In the genomic region with DNA sequence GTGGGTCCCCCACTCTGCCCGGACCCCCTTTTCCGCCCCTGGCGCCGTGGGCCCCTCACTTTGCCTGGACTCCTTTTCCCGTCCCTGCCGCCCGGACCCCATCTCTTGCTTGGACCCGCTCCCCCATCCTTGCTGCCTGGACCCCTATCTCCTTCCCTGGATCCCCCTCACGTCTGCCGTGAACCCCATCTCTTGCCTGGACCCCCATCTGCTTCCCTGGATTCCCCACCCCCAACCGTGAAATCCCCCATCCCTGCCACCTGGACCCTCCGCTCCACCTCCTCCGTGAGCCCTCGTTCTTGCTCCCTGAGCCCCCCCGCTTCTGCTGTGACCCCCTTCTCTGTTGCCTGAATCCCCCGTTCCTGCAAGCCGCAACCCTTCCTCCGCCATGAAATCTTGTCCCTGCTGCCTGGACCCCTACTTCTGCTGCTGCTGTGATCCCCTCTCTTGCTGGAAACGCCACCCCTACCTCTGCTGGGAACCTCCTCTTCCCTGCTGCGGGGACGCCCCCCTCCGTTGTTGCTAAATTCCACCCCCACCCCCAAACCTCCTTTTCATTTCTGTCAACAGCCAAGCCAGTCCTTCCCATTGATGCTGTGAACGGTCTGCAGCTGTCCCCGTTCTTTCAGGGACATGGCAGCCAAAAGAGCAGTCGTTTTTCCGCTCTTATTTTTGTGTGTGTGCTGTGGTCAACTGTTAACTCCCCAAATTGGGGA, we compare ENCODE assay signal across 2 cellular contexts.
TF ChIP-seq lines count a peak whose summit lies in the region.

No MANE protein-coding gene starts in this region.

TF ChIP-seq in GM23338, 12 proteins besides CTCF, POLR2A, EP300 and RAD21:
- TF ChIP-seq, protein P1, sequence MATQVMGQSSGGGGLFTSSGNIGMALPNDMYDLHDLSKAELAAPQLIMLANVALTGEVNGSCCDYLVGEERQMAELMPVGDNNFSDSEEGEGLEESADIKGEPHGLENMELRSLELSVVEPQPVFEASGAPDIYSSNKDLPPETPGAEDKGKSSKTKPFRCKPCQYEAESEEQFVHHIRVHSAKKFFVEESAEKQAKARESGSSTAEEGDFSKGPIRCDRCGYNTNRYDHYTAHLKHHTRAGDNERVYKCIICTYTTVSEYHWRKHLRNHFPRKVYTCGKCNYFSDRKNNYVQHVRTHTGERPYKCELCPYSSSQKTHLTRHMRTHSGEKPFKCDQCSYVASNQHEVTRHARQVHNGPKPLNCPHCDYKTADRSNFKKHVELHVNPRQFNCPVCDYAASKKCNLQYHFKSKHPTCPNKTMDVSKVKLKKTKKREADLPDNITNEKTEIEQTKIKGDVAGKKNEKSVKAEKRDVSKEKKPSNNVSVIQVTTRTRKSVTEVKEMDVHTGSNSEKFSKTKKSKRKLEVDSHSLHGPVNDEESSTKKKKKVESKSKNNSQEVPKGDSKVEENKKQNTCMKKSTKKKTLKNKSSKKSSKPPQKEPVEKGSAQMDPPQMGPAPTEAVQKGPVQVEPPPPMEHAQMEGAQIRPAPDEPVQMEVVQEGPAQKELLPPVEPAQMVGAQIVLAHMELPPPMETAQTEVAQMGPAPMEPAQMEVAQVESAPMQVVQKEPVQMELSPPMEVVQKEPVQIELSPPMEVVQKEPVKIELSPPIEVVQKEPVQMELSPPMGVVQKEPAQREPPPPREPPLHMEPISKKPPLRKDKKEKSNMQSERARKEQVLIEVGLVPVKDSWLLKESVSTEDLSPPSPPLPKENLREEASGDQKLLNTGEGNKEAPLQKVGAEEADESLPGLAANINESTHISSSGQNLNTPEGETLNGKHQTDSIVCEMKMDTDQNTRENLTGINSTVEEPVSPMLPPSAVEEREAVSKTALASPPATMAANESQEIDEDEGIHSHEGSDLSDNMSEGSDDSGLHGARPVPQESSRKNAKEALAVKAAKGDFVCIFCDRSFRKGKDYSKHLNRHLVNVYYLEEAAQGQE (IDR thresholded peaks at IDR 0.05; ENCODE audit: unreplicated experiment), result no peak
- TF ChIP-seq, protein P2, sequence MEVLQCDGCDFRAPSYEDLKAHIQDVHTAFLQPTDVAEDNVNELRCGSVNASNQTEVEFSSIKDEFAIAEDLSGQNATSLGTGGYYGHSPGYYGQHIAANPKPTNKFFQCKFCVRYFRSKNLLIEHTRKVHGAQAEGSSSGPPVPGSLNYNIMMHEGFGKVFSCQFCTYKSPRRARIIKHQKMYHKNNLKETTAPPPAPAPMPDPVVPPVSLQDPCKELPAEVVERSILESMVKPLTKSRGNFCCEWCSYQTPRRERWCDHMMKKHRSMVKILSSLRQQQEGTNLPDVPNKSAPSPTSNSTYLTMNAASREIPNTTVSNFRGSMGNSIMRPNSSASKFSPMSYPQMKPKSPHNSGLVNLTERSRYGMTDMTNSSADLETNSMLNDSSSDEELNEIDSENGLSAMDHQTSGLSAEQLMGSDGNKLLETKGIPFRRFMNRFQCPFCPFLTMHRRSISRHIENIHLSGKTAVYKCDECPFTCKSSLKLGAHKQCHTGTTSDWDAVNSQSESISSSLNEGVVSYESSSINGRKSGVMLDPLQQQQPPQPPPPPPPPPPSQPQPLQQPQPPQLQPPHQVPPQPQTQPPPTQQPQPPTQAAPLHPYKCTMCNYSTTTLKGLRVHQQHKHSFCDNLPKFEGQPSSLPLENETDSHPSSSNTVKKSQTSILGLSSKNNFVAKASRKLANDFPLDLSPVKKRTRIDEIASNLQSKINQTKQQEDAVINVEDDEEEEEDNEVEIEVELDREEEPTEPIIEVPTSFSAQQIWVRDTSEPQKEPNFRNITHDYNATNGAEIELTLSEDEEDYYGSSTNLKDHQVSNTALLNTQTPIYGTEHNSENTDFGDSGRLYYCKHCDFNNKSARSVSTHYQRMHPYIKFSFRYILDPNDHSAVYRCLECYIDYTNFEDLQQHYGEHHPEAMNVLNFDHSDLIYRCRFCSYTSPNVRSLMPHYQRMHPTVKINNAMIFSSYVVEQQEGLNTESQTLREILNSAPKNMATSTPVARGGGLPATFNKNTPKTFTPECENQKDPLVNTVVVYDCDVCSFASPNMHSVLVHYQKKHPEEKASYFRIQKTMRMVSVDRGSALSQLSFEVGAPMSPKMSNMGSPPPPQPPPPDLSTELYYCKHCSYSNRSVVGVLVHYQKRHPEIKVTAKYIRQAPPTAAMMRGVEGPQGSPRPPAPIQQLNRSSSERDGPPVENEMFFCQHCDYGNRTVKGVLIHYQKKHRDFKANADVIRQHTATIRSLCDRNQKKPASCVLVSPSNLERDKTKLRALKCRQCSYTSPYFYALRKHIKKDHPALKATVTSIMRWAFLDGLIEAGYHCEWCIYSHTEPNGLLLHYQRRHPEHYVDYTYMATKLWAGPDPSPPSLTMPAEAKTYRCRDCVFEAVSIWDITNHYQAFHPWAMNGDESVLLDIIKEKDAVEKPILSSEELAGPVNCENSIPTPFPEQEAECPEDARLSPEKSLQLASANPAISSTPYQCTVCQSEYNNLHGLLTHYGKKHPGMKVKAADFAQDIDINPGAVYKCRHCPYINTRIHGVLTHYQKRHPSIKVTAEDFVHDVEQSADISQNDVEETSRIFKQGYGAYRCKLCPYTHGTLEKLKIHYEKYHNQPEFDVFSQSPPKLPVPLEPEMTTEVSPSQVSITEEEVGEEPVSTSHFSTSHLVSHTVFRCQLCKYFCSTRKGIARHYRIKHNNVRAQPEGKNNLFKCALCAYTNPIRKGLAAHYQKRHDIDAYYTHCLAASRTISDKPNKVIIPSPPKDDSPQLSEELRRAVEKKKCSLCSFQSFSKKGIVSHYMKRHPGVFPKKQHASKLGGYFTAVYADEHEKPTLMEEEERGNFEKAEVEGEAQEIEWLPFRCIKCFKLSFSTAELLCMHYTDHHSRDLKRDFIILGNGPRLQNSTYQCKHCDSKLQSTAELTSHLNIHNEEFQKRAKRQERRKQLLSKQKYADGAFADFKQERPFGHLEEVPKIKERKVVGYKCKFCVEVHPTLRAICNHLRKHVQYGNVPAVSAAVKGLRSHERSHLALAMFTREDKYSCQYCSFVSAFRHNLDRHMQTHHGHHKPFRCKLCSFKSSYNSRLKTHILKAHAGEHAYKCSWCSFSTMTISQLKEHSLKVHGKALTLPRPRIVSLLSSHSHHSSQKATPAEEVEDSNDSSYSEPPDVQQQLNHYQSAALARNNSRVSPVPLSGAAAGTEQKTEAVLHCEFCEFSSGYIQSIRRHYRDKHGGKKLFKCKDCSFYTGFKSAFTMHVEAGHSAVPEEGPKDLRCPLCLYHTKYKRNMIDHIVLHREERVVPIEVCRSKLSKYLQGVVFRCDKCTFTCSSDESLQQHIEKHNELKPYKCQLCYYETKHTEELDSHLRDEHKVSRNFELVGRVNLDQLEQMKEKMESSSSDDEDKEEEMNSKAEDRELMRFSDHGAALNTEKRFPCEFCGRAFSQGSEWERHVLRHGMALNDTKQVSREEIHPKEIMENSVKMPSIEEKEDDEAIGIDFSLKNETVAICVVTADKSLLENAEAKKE (CRISPR knock-in tag; IDR thresholded peaks at IDR 0.05), result no peak

TF ChIP-seq in endothelial cell of umbilical vein, 7 proteins besides CTCF, POLR2A, EP300 and RAD21:
- TF ChIP-seq GATA2 (IDR thresholded peaks at IDR 0.05; ENCODE audit: insufficient read depth, insufficient read length, low read depth, low read length) (no peak), EZH2 (IDR thresholded peaks at IDR 0.05; ENCODE audit: borderline replicate concordance, low read depth, low read length, severe bottlenecking) (no peak), MYC (IDR thresholded peaks at IDR 0.05; ENCODE audit: low read depth, low read length) (no peak), JUN (IDR thresholded peaks at IDR 0.05; ENCODE audit: borderline replicate concordance, insufficient read depth, insufficient read length, low read depth) (no peak), FOS (IDR thresholded peaks at IDR 0.05; ENCODE audit: borderline replicate concordance, insufficient read depth, low read length) (no peak), POLR2AphosphoS5 (IDR thresholded peaks at IDR 0.05; ENCODE audit: insufficient read depth, low read depth, low read length) (no peak)
- TF ChIP-seq, protein P3, sequence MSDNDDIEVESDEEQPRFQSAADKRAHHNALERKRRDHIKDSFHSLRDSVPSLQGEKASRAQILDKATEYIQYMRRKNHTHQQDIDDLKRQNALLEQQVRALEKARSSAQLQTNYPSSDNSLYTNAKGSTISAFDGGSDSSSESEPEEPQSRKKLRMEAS (IDR thresholded peaks at IDR 0.05; ENCODE audit: insufficient read depth, insufficient read length), result no peak
TF ChIP-seq in endothelial cell of umbilical vein: peak in this region for 0.
